Comparison of ENCODE assay signal across 8 cellular contexts in genomic region chr4:173370477-173371291, GRCh38. TPM values are rescaled to one million over a fixed set of nuclear protein-coding genes. Genes with fewer than 3 reads are reported as not detected.
DNase-seq lines count a peak whose midpoint lies in the region; ATAC-seq and TF ChIP-seq lines count a peak whose summit lies in the region.

Gene SAP30, plus strand, starts transcription at chr4:173370954. Its CDS starts 229 bp downstream, at chr4:173371183.

- POLR2A ChIA-PET in IMR-90 (lab: Charles Lee; ENCODE audit: unreplicated experiment) = interaction anchor here (0.6 to 1.4 kb wide), 3 partner anchors 36 to 513 kb away, joined by 3 to 12 read pairs (median 4); partner anchors contain the start of gene HMGB2

- H3K4ac ChIP-seq in IMR-90 (ENCODE audit: low read depth, low read length) = peak within 1 kb of the TSS; percentile 84

- intact Hi-C loops in IMR-90 (cut with micrococcal nuclease) = loop anchor here (1.0 to 5.0 kb wide), 2 partner anchors 36 to 912 kb away; partner anchors contain the start of genes CEP44, FBXO8 and HMGB2

- peak within 1 kb of the TSS; percentile 86 for H2BK5ac ChIP-seq in IMR-90 (ENCODE audit: low read depth, low read length, poor library complexity, severe bottlenecking)

- TF ChIP-seq RAD21 in IMR-90 (IDR thresholded peaks at IDR 0.05; ENCODE audit: low read length) = no peak

- ATAC-seq in GM21528 (IDR thresholded peaks at IDR 0.05; ENCODE audit: low FRiP score, unreplicated experiment) (peak; percentile 79), IMR-90 (ENCODE audit: low read depth) (peak; percentile 91)

- no peaks in the 10 kb centered on the region for H3K27me3 ChIP-seq in IMR-90 (ENCODE audit: control insufficient read depth, insufficient read depth, low read length)

- H3K9me3 ChIP-seq in IMR-90 (ENCODE audit: control insufficient read depth, insufficient read depth, low read length) = no peaks in the 10 kb centered on the region

- peak within 1 kb of the TSS; percentile 97 for H2AFZ ChIP-seq in IMR-90 (replicated peaks; ENCODE audit: low read length, poor library complexity)

- H3K56ac ChIP-seq in IMR-90 (ENCODE audit: extremely low read depth, insufficient read depth, low read length) = peak within 1 kb of the TSS; percentile 91

- no peaks in the 10 kb centered on the region; the same call in 1 of the 2 replicates for H3K4me1 ChIP-seq in IMR-90 (ENCODE audit: control insufficient read depth, insufficient read depth, low read length)

- peak within 1 kb of the TSS; percentile 65 to 87; a peak in 3 of 4 replicates for H4K8ac ChIP-seq in IMR-90 (ENCODE audit: low read depth in 2 of 2, low read length in 2 of 2)

- 0 out of 2 replicates have a peak, but pooled peaks cover 3% of the 10 kb centered on the region for H3K9me1 ChIP-seq in IMR-90 (ENCODE audit: insufficient read depth, low read length)

- BruUV-seq in IMR-90 (replicated peaks; lab: Mats Ljungman, UMichigan) = no TSS peak

- in situ Hi-C loops in IMR-90 (cut with MboI; ENCODE audit: low sequenced_read_pairs) = no loop called here

- peaks cover 1% of the 10 kb centered on the region; the same call in 1 of the 2 replicates for H3K36me3 ChIP-seq in IMR-90 (ENCODE audit: control insufficient read depth, insufficient read depth, low read length)

- dilution Hi-C loops in IMR-90 (cut with HindIII; ENCODE audit: low sequenced_read_pairs, unreplicated experiment) = no loop called here

- no peak within 1 kb of the TSS for H2BK20ac ChIP-seq in IMR-90 (ENCODE audit: low read depth, low read length)

- H2BK120ac ChIP-seq in IMR-90 (ENCODE audit: low read depth, low read length) = peak within 1 kb of the TSS; percentile 60; the same call in 1 of the 2 replicates

- peak within 1 kb of the TSS; percentile 95 for H2AK9ac ChIP-seq in IMR-90 (replicated peaks; ENCODE audit: low read depth, low read length, poor library complexity)

- peak within 1 kb of the TSS; percentile 95 for H3K9ac ChIP-seq in IMR-90 (ENCODE audit: low read depth, low read length)

- no peak for TF ChIP-seq CTCF in IMR-90 (conservative IDR thresholded peaks at IDR 0.05; ENCODE audit: low read depth, low read length)

- CTCF ChIA-PET in IMR-90 (lab: Yijun Ruan, JAX) = no interaction called here

- H4K20me1 ChIP-seq in IMR-90 (ENCODE audit: insufficient read depth, low read length) = no peaks in the 10 kb centered on the region

- H4K91ac ChIP-seq in IMR-90 (ENCODE audit: insufficient read depth, low read depth, low read length) = peak within 1 kb of the TSS; percentile 83

- H2BK15ac ChIP-seq in IMR-90 (ENCODE audit: low read depth, low read length) = 0 out of 3 replicates have a peak within 1 kb of the TSS, but pooled peaks have one; percentile 37

- TF ChIP-seq POLR2A in IMR-90 (IDR thresholded peaks at IDR 0.05; ENCODE audit: low read depth, low read length) = peak; percentile 81

- WGBS in IMR-90 (ENCODE audit: extremely low coverage in 2 of 2, insufficient read length in 1 of 2), 2 experiments = 0% methylated on average over 38 of the region's 72 CpGs; no CpG with 5 or more reads in 1 of the 2 experiments

- peak within 1 kb of the TSS; percentile 71 for H4K5ac ChIP-seq in IMR-90 (ENCODE audit: low read depth, low read length)

- H3K79me1 ChIP-seq in IMR-90 (ENCODE audit: low read depth in 1 of 2, low read length in 2 of 2) = peaks cover 4 to 9% of the 10 kb centered on the region in 2 experiments

- H3K23ac ChIP-seq in IMR-90 (ENCODE audit: low read depth, low read length) = peak within 1 kb of the TSS; percentile 92

- H3K27ac ChIP-seq in IMR-90 (ENCODE audit: insufficient read depth, low read length) = peak within 1 kb of the TSS; percentile 78

- H3K4me2 ChIP-seq in IMR-90 (ENCODE audit: low read depth, low read length) = peak within 1 kb of the TSS; percentile 96

- peak within 1 kb of the TSS; percentile 78 for H3K18ac ChIP-seq in IMR-90 (ENCODE audit: low read depth, low read length)

- H3K4me3 ChIP-seq in IMR-90 (ENCODE audit: insufficient read depth, low read depth, low read length) = peak within 1 kb of the TSS; percentile 96

- peak; percentile 97 for DNase-seq in DMS 273 (lab: John Stamatoyannopoulos, UW; ENCODE audit: unreplicated experiment)
- DNase-seq in IMR-90 = peak; percentile 98
- DNase-seq in OCI-M1 (lab: John Stamatoyannopoulos, UW) = peak; percentile 99
- DNase-seq in activated T-cell treated with anti-CD3 and anti-CD28 coated beads for 24 hours (ENCODE audit: low read depth) = peak; percentile 93
- peak; percentile 71 for DNase-seq in epidermal melanocyte (ENCODE audit: insufficient read length, low spot score)
- peak; percentile 96 for DNase-seq in middle frontal gyrus (ENCODE audit: extremely low spot score, low spot score)
- peak; percentile 86 to 95 for DNase-seq in stimulated activated CD8-positive, alpha-beta memory T cell treated with anti-CD3 and anti-CD28 coated beads, Interleukin-2, amount 100 ng/mL, for 48 hours (ENCODE audit: low read depth in 2 of 2)

- H2AK5ac ChIP-seq in IMR-90 (ENCODE audit: low read depth, low read length) = peak within 1 kb of the TSS; percentile 57; the same call in 1 of the 2 replicates

- peak within 1 kb of the TSS; percentile 80 for H3K14ac ChIP-seq in IMR-90 (replicated peaks; ENCODE audit: low read depth, low read length)

TF ChIP-seq in IMR-90, 13 proteins besides CTCF, POLR2A, EP300 and RAD21:
- TF ChIP-seq MAZ (IDR thresholded peaks at IDR 0.05; ENCODE audit: borderline replicate concordance, low read depth, low read length) (peak; percentile 70; the same call in 1 of the 2 replicates), ELK1 (IDR thresholded peaks at IDR 0.05; ENCODE audit: borderline replicate concordance, low read depth, low read length) (no peak), USF2 (IDR thresholded peaks at IDR 0.05; ENCODE audit: low read depth, low read length) (peak; percentile 79), MXI1 (IDR thresholded peaks at IDR 0.05; ENCODE audit: borderline replicate concordance, low read depth, low read length) (peak; percentile 90), CHD1 (IDR thresholded peaks at IDR 0.05; ENCODE audit: low read depth, low read length) (no peak)

RNA-seq across cellular contexts. Expression of gene SAP30, which starts in this region (rescaled TPM):
- total RNA-seq in IMR-90 (2012; rRNA removed) = 3.8 and 13.9 TPM in 2 replicates
- 11.7 and 15.6 TPM in 2 replicates for polyA plus RNA-seq in IMR-90 (2012; rRNA removed)
- 4.9 and 13.1 TPM in 2 replicates for polyA plus RNA-seq in IMR-90 (2012; cell fraction: cytosol; rRNA removed)
- 5.9 and 6.5 TPM in 2 replicates for polyA plus RNA-seq in IMR-90 (2012; cell fraction: nucleus; rRNA removed; ENCODE audit: low replicate concordance)

Comparison
In these comparisons a context has a peak if more than half of its experiments do, and no peak if none do; other contexts are left out.
1. Peak in every context shown above with its lines: DNase-seq, ATAC-seq, H3K4me3 ChIP-seq and H3K27ac ChIP-seq.